ENCODE assay signal across 8 cellular contexts in genomic region chr19:12881172-12881808, GRCh38. TPM values are rescaled to one million over a fixed set of nuclear protein-coding genes. Genes with fewer than 3 reads are reported as not detected.
A peak's percentile ranks its signal among the peaks of the same experiment; 100 is the strongest.
DNase-seq lines count a peak whose midpoint lies in the region; ATAC-seq and TF ChIP-seq lines count a peak whose summit lies in the region.

DNASE2 (minus strand) TSS chr19:12881449; CDS start chr19:12881375, 74 bp downstream.

- BruUV-seq in IMR-90 (replicated peaks; lab: Mats Ljungman, UMichigan) (TSS peak; percentile 89), PC-3 (replicated peaks; lab: Mats Ljungman, UMichigan) (TSS peak; percentile 64)

- TF ChIP-seq RAD21 in IMR-90 (IDR thresholded peaks at IDR 0.05; ENCODE audit: low read length), result no peak

- no peak within 1 kb of the TSS for H2BK15ac ChIP-seq in IMR-90 (ENCODE audit: low read depth, low read length)

- H4K91ac ChIP-seq in IMR-90 (ENCODE audit: insufficient read depth, low read depth, low read length), result no peak within 1 kb of the TSS

- H2AFZ ChIP-seq in IMR-90 (replicated peaks; ENCODE audit: low read length, poor library complexity) (peak within 1 kb of the TSS; percentile 99), PC-3 (ENCODE audit: low read length) (peak within 1 kb of the TSS; percentile 92)

- H3K27me3 ChIP-seq in IMR-90 (ENCODE audit: control insufficient read depth, insufficient read depth, low read length) (peaks cover 22% of the 10 kb centered on the region), PC-3 (ENCODE audit: low read length) (peaks cover 9% of the 10 kb centered on the region; the same call in 1 of the 2 replicates), mucosa of rectum (ENCODE audit: control insufficient read depth in 2 of 2, insufficient read depth in 2 of 2, low read length in 2 of 2) (no peaks in the 10 kb centered on the region)

- H3K4me2 ChIP-seq in IMR-90 (ENCODE audit: low read depth, low read length) (peak within 1 kb of the TSS; percentile 81), PC-3 (ENCODE audit: low read length) (peak within 1 kb of the TSS; percentile 93)

- H3K36me3 ChIP-seq in IMR-90 (ENCODE audit: control insufficient read depth, insufficient read depth, low read length) (peaks cover 8% of the 10 kb centered on the region; the same call in 1 of the 2 replicates), PC-3 (ENCODE audit: low read depth, low read length) (no peaks in the 10 kb centered on the region; the same call in 1 of the 2 replicates), mucosa of rectum (ENCODE audit: control insufficient read depth in 2 of 2, insufficient read depth in 2 of 2, low read length in 2 of 2) (peaks cover 6 to 8% of the 10 kb centered on the region in 2 donors)

- H3K18ac ChIP-seq in IMR-90 (ENCODE audit: low read depth, low read length), result no peak within 1 kb of the TSS

- 0% methylated on average over 16 of the region's 38 CpGs; no CpG with 5 or more reads in 1 of the 2 experiments for WGBS in IMR-90 (ENCODE audit: extremely low coverage in 2 of 2, insufficient read length in 1 of 2), 2 experiments

- DNase-seq in D341Med (ENCODE audit: low spot score) (peak; percentile 96), IMR-90 (peak; percentile 87), PC-3 (peak; percentile 98), epithelial cell of proximal tubule (ENCODE audit: low read depth) (no peak)
- peak; percentile 85 for DNase-seq in activated T-cell treated with anti-CD3 and anti-CD28 coated beads, Interleukin-2, amount 50 U/mL, for 1 hour
- DNase-seq in stimulated activated CD8-positive, alpha-beta memory T cell treated with anti-CD3 and anti-CD28 coated beads, Interleukin-4, amount 100 ng/mL, for 48 hours, result peak; percentile 95

- CTCF ChIA-PET in IMR-90 (lab: Yijun Ruan, JAX), result interaction anchor here (1.7 kb wide), 1 partner anchor 84 kb away, joined by 8 read pairs; no protein-coding TSS in a partner anchor
- CTCF ChIA-PET in PC-3 (lab: Charles Lee), result interaction anchor here (0.6 to 0.8 kb wide), 4 partner anchors 8 to 739 kb away, joined by 3 to 10 read pairs (median 4); no protein-coding TSS in a partner anchor

- no peak within 1 kb of the TSS for H2BK20ac ChIP-seq in IMR-90 (ENCODE audit: low read depth, low read length)

- no peak for TF ChIP-seq CTCF in IMR-90 (conservative IDR thresholded peaks at IDR 0.05; ENCODE audit: low read depth, low read length)
- no peak for TF ChIP-seq CTCF in PC-3 (conservative IDR thresholded peaks at IDR 0.05; ENCODE audit: low read depth, low read length)
- no peak for TF ChIP-seq CTCF in epithelial cell of proximal tubule (conservative IDR thresholded peaks at IDR 0.05; ENCODE audit: low read depth, low read length)

- H3K9me1 ChIP-seq in IMR-90 (ENCODE audit: insufficient read depth, low read length), result peaks cover 5% of the 10 kb centered on the region; the same call in 1 of the 2 replicates

- H3K79me2 ChIP-seq in PC-3 (ENCODE audit: low read length), result 0 out of 2 replicates have a peak, but pooled peaks cover 4% of the 10 kb centered on the region

- H3K9me2 ChIP-seq in PC-3 (replicated peaks; ENCODE audit: low read length), result no peaks in the 10 kb centered on the region

- peak within 1 kb of the TSS; percentile 43; the same call in 1 of the 2 replicates for H3K4ac ChIP-seq in IMR-90 (ENCODE audit: low read depth, low read length)

- peak within 1 kb of the TSS; percentile 36 for H3K9ac ChIP-seq in IMR-90 (ENCODE audit: low read depth, low read length)
- H3K9ac ChIP-seq in PC-3 (ENCODE audit: low read length), result peak within 1 kb of the TSS; percentile 61
- H3K9ac ChIP-seq in mucosa of rectum (ENCODE audit: low read depth in 1 of 2, low read length in 2 of 2), result peak within 1 kb of the TSS; percentile 87 to 88

- in situ Hi-C loops in IMR-90 (cut with MboI; ENCODE audit: low sequenced_read_pairs), result no loop called here

- H3K9me3 ChIP-seq in IMR-90 (ENCODE audit: control insufficient read depth, insufficient read depth, low read length), result peaks cover 13% of the 10 kb centered on the region
- H3K9me3 ChIP-seq in PC-3 (ENCODE audit: low read length), result peaks cover 9% of the 10 kb centered on the region; the same call in 1 of the 2 replicates
- peaks cover 0 to 5% of the 10 kb centered on the region in 2 donors for H3K9me3 ChIP-seq in mucosa of rectum (ENCODE audit: control insufficient read depth in 2 of 2, low read length in 2 of 2)

- ATAC-seq in GM21526 (IDR thresholded peaks at IDR 0.05; ENCODE audit: low FRiP score, unreplicated experiment) (peak; percentile 68), IMR-90 (ENCODE audit: low read depth) (peak; percentile 96), PC-3 (peak; percentile 97)

- no peak for TF ChIP-seq POLR2A in IMR-90 (IDR thresholded peaks at IDR 0.05; ENCODE audit: low read depth, low read length)

- peak within 1 kb of the TSS; percentile 80 for H2AK9ac ChIP-seq in IMR-90 (replicated peaks; ENCODE audit: low read depth, low read length, poor library complexity)

- H3K56ac ChIP-seq in IMR-90 (ENCODE audit: extremely low read depth, insufficient read depth, low read length), result peak within 1 kb of the TSS; percentile 21; the same call in 1 of the 2 replicates

- intact Hi-C loops in IMR-90 (cut with micrococcal nuclease), result no loop called here
- intact Hi-C loops in PC-3 (cut with micrococcal nuclease), result no loop called here

- H3K4me1 ChIP-seq in IMR-90 (ENCODE audit: control insufficient read depth, insufficient read depth, low read length) (peaks cover 5% of the 10 kb centered on the region; the same call in 1 of the 2 replicates), PC-3 (ENCODE audit: insufficient read depth, low read length) (peaks cover 7% of the 10 kb centered on the region; the same call in 1 of the 2 replicates), mucosa of rectum (ENCODE audit: control insufficient read depth in 2 of 2, insufficient read depth in 2 of 2, low read length in 2 of 2) (peaks cover 13 to 16% of the 10 kb centered on the region in 2 donors)

- peak within 1 kb of the TSS; percentile 2; the same call in 1 of the 2 replicates for H3K27ac ChIP-seq in IMR-90 (ENCODE audit: insufficient read depth, low read length)
- H3K27ac ChIP-seq in PC-3 (ENCODE audit: low read length), result no peak within 1 kb of the TSS
- H3K27ac ChIP-seq in mucosa of rectum (ENCODE audit: low read depth in 2 of 2, low read length in 2 of 2), result peak within 1 kb of the TSS; percentile 80 to 84

- no peak within 1 kb of the TSS for H4K5ac ChIP-seq in IMR-90 (ENCODE audit: low read depth, low read length)

- H3K4me3 ChIP-seq in IMR-90 (ENCODE audit: insufficient read depth, low read depth, low read length) (peak within 1 kb of the TSS; percentile 61), PC-3 (ENCODE audit: low read length) (peak within 1 kb of the TSS; percentile 93), epithelial cell of proximal tubule (ENCODE audit: low read depth, low read length) (peak within 1 kb of the TSS; percentile 75), mucosa of rectum (ENCODE audit: low read length in 2 of 2) (peak within 1 kb of the TSS; percentile 83 to 89)

- H3K23ac ChIP-seq in IMR-90 (ENCODE audit: low read depth, low read length), result no peak within 1 kb of the TSS; the same call in 1 of the 2 replicates

- no peak within 1 kb of the TSS for H2BK5ac ChIP-seq in IMR-90 (ENCODE audit: low read depth, low read length, poor library complexity, severe bottlenecking)

- POLR2A ChIA-PET in IMR-90 (lab: Charles Lee; ENCODE audit: unreplicated experiment), result interaction anchor here (0.6 kb wide), 1 partner anchor 62 kb away, joined by 6 read pairs; no protein-coding TSS in a partner anchor
- POLR2A ChIA-PET in PC-3 (lab: Charles Lee; ENCODE audit: unreplicated experiment), result no interaction called here

- no peak within 1 kb of the TSS for H2AK5ac ChIP-seq in IMR-90 (ENCODE audit: low read depth, low read length)

- no peak within 1 kb of the TSS for H2BK120ac ChIP-seq in IMR-90 (ENCODE audit: low read depth, low read length)

- H3F3A ChIP-seq in PC-3 (ENCODE audit: low read length, unreplicated experiment), result no peaks in the 10 kb centered on the region

- H3K79me1 ChIP-seq in IMR-90 (ENCODE audit: low read depth in 1 of 2, low read length in 2 of 2), result peaks cover 0 to 7% of the 10 kb centered on the region in 2 experiments; a peak in 1 of 4 replicates

- no peaks in the 10 kb centered on the region for H4K20me1 ChIP-seq in IMR-90 (ENCODE audit: insufficient read depth, low read length)
- no peaks in the 10 kb centered on the region for H4K20me1 ChIP-seq in PC-3 (ENCODE audit: low read length)

- H4K8ac ChIP-seq in IMR-90 (ENCODE audit: low read depth in 2 of 2, low read length in 2 of 2), result peak within 1 kb of the TSS; percentile 28 to 66; a peak in 2 of 4 replicates

- H3K14ac ChIP-seq in IMR-90 (replicated peaks; ENCODE audit: low read depth, low read length), result peak within 1 kb of the TSS; percentile 7

- dilution Hi-C loops in IMR-90 (cut with HindIII; ENCODE audit: low sequenced_read_pairs, unreplicated experiment), result no loop called here

TF ChIP-seq in IMR-90, 13 proteins besides CTCF, POLR2A, EP300 and RAD21 (continues in another document):
- TF ChIP-seq RFX5 (IDR thresholded peaks at IDR 0.05; ENCODE audit: low read depth, low read length) (peak; percentile 80), FOS (IDR thresholded peaks at IDR 0.05; ENCODE audit: low read depth, low read length) (no peak), CEBPB (IDR thresholded peaks at IDR 0.05; ENCODE audit: low read depth, low read length) (0 out of 2 replicates have a peak, but pooled peaks have one; percentile 26), MAFK (IDR thresholded peaks at IDR 0.05; ENCODE audit: low read depth, low read length) (no peak), MXI1 (IDR thresholded peaks at IDR 0.05; ENCODE audit: borderline replicate concordance, low read depth, low read length) (no peak), RCOR1 (IDR thresholded peaks at IDR 0.05; ENCODE audit: insufficient replicate concordance, low read length) (no peak), NFE2L2 (IDR thresholded peaks at IDR 0.05; ENCODE audit: low read depth, low read length) (no peak), ELK1 (IDR thresholded peaks at IDR 0.05; ENCODE audit: borderline replicate concordance, low read depth, low read length) (no peak), MAZ (IDR thresholded peaks at IDR 0.05; ENCODE audit: borderline replicate concordance, low read depth, low read length) (no peak; the same call in 1 of the 2 replicates)

RNA-seq across cellular contexts. Expression of gene DNASE2, which starts in this region (rescaled TPM):
- 6.4 and 9.5 TPM in 2 replicates for total RNA-seq in IMR-90 (2012; rRNA removed)
- polyA plus RNA-seq in IMR-90 (2012; rRNA removed), result 31.1 and 32.0 TPM in 2 replicates
- 21.0 and 47.0 TPM in 2 replicates for polyA plus RNA-seq in IMR-90 (2012; cell fraction: cytosol; rRNA removed)
- polyA plus RNA-seq in IMR-90 (2012; cell fraction: nucleus; rRNA removed; ENCODE audit: low replicate concordance), result 4.5 and 7.3 TPM in 2 replicates
- 47.1 and 48.0 TPM in 2 replicates for total RNA-seq in PC-3 (2014; rRNA removed)
- total RNA-seq in epithelial cell of proximal tubule, result 21.0 and 24.0 TPM in 2 replicates

Comparison
In these comparisons a context has a peak if more than half of its experiments do, and no peak if none do; other contexts are left out.
1. H3K9ac ChIP-seq: peak in every context shown above with its lines; median percentile 88 in mucosa of rectum; 61 in PC-3; 36 in IMR-90.